ENCODE assay signal across 8 cellular contexts in the genomic region with DNA sequence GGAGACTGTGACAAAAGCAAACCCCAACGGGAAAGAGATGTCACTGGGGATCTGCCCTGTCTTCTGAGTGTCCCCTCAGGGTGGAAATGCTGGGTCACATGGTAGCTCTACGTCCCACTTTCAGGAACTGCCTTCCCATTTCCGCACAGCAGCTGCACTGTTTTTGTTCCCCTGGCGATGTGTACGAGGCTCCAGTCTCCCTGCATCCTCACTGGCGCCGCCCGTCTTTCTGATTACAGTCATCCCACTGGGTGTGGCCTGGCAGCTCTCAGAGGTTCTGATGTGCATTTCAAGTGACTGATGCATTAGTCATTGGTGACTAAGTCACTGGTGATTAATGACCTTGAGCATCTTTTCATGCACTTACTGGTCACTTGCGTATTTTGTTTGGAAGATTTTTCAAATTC. TPM values are rescaled to one million over a fixed set of nuclear protein-coding genes. Genes with fewer than 3 reads are reported as not detected.
DNase-seq lines count a peak whose midpoint lies in the region; ATAC-seq and TF ChIP-seq lines count a peak whose summit lies in the region.

No MANE protein-coding gene starts in this region.

- CTCF ChIA-PET in RWPE1 (lab: Yijun Ruan, JAX): no interaction called here

- H3K9me3 Mint-ChIP-seq in brain: no peaks in the 10 kb centered on the region

- peak; percentile 100 for DNase-seq in ELR (ENCODE audit: low read depth)
- peak; percentile 97 for DNase-seq in RWPE1 (ENCODE audit: low spot score)
- peak; percentile 96 for DNase-seq in kidney glomerular epithelial cell (lab: John Stamatoyannopoulos, UW)
- peak; percentile 51 to 69 (median 53) for DNase-seq in stimulated activated CD4-positive, alpha-beta T cell treated with anti-CD3 and anti-CD28 coated beads, TNF-alpha, amount 100 ng/mL, for 24 hours (ENCODE audit: low read depth in 3 of 3)
- no peak for DNase-seq in NCI-H774 (lab: John Stamatoyannopoulos, UW)

- peaks cover 12% of the 10 kb centered on the region for H3K4me1 Mint-ChIP-seq in brain

- peak overlapping the region in 4 of 5 experiments; percentile 13 to 93 (median 50) for H3K27ac Mint-ChIP-seq in brain

- H3K4me3 Mint-ChIP-seq in brain: peak overlapping the region in 1 of 5 experiments; percentile 15

- POLR2A ChIA-PET in RWPE1 (lab: Yijun Ruan, JAX; ENCODE audit: low non-redundant PET): no interaction called here

- H3K27me3 Mint-ChIP-seq in brain: no peaks in the 10 kb centered on the region

- H3K27ac ChIP-seq in RWPE1: peak overlapping the region; percentile 79

- no peak for ATAC-seq in GM21447 (IDR thresholded peaks at IDR 0.05; ENCODE audit: unreplicated experiment)
- no peak for ATAC-seq in HG03108 (IDR thresholded peaks at IDR 0.05; ENCODE audit: unreplicated experiment)

- TF ChIP-seq CTCF in RWPE1 (conservative IDR thresholded peaks at IDR 0.05; ENCODE audit: low read depth): no peak
- no peak for TF ChIP-seq CTCF in brain (conservative IDR thresholded peaks at IDR 0.05)

- peaks cover 64% of the 10 kb centered on the region for H3K36me3 Mint-ChIP-seq in brain

RNA-seq across cellular contexts. Expression of a gene that starts 21.2 kb away (rescaled TPM):
- polyA plus RNA-seq in brain (ENCODE audit: insufficient read depth, low read depth, low replicate concordance): 24.2 TPM

RNA-seq across cellular contexts. Expression of a gene that starts 22.1 kb away (rescaled TPM):
- polyA plus RNA-seq in brain (ENCODE audit: insufficient read depth, low read depth, low replicate concordance): 31.7 TPM

RNA-seq across cellular contexts. Expression of a gene that starts 28.8 kb away (rescaled TPM):
- not detected for polyA plus RNA-seq in brain (ENCODE audit: insufficient read depth, low read depth, low replicate concordance)
